In the genomic region with DNA sequence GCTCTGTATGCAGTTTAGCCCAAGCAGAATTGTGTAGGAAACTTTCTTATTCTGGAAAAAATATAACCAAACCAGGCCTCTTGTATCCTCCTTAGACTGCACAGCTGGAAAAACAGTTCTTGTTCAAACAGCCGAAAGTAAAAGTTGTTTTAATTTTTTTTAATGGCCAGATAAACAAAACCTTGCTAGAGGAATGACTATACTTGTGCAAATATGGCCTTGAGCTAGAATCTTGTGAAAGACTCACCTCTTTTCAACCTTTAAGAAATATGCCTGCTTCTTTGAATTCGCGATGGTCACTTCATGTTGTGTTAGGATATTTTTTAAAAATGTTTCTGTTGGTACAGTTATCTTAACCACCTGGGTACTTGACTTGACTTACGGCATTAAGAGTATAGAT, we compare ENCODE assay signal across 11 cellular contexts.
"Had no signal": no experiment of that assay in that cellular context is flagged by ENCODE, and none has a peak within 500 bp of the region (broad histone marks: within the 10 kb centered on the region; RNA-seq: fewer than 3 reads in every experiment).

No MANE protein-coding gene starts in this region.

- H3K4me1 Mint-ChIP-seq: activated naive CD4-positive, alpha-beta T cell treated with anti-CD3 and anti-CD28 coated beads, Interleukin-2, amount 50 U/mL, for 24 hours had no signal

- H3K27ac ChIP-seq: breast epithelium, epithelial cell of prostate, gastroesophageal sphincter, skin epidermis, transverse colon, WERI-Rb-1 had no signal

- H3K9me3 Mint-ChIP-seq: activated naive CD4-positive, alpha-beta T cell treated with anti-CD3 and anti-CD28 coated beads, Interleukin-2, amount 50 U/mL, for 24 hours had no signal

- DNase-seq: activated CD4-positive, alpha-beta T cell treated with anti-CD3 and anti-CD28 coated beads for 4 hours; activated T-cell treated with anti-CD3 and anti-CD28 coated beads for 4 hours; amniotic stem cell; mesendoderm; transverse colon; WERI-Rb-1 had no signal

- H3K4me3 Mint-ChIP-seq: activated naive CD4-positive, alpha-beta T cell treated with anti-CD3 and anti-CD28 coated beads, Interleukin-2, amount 50 U/mL, for 24 hours had no signal

- H3K9me3 ChIP-seq: breast epithelium, gastroesophageal sphincter, transverse colon had no signal

- H3K27me3 ChIP-seq: breast epithelium, gastroesophageal sphincter, transverse colon had no signal

- H3K27ac Mint-ChIP-seq: activated naive CD4-positive, alpha-beta T cell treated with anti-CD3 and anti-CD28 coated beads, Interleukin-2, amount 50 U/mL, for 24 hours had no signal

- ATAC-seq: gastroesophageal sphincter had no signal

- H3K36me3 ChIP-seq: breast epithelium, gastroesophageal sphincter, transverse colon, WERI-Rb-1 had no signal

- H3K36me3 Mint-ChIP-seq: activated naive CD4-positive, alpha-beta T cell treated with anti-CD3 and anti-CD28 coated beads, Interleukin-2, amount 50 U/mL, for 24 hours had no signal

- H3K4me3 ChIP-seq: breast epithelium, gastroesophageal sphincter, skin epidermis, transverse colon had no signal

- H3K4me1 ChIP-seq: breast epithelium had no signal
